Comparison of ENCODE assay signal across 14 cellular contexts in the genomic region with DNA sequence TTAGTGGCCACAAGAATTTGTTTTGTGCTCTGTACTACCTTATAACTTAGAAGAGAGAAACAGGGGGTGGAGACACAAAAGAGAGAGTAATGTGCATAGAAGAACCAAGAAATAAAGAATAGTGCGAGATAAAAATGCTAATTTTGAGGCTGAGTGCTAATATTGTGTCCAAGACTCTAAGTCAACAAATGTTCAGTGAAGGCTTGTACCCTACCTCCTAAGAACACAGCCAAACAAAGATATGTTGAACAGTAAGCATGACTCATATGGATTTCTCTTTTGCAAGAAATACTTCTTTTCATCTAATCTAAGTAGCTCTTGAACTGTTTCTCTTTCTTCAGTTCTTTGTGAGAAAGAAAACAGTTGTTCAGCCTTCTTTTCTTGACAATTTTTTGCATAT. TPM values are rescaled to one million over a fixed set of nuclear protein-coding genes. Genes with fewer than 3 reads are reported as not detected.
A peak's percentile ranks its signal among the peaks of the same experiment; 100 is the strongest.
DNase-seq lines count a peak whose midpoint lies in the region; ATAC-seq and TF ChIP-seq lines count a peak whose summit lies in the region.
"Had no signal": no experiment of that assay in that cellular context is flagged by ENCODE, and none has a peak within 500 bp of the region (broad histone marks: within the 10 kb centered on the region; RNA-seq: fewer than 3 reads in every experiment).

No MANE protein-coding gene starts in this region.

- no peaks in the 10 kb centered on the region for H3K36me3 ChIP-seq in osteoblast (ENCODE audit: insufficient read depth, low read length)
- H3K36me3 ChIP-seq: suprapubic skin had no signal

- H3K79me2 ChIP-seq in osteoblast (ENCODE audit: insufficient read depth, low read length): no peaks in the 10 kb centered on the region

- ATAC-seq in GM18873 (IDR thresholded peaks at IDR 0.05; ENCODE audit: low FRiP score, unreplicated experiment): no peak
- ATAC-seq: activated T-helper 17 cell treated with anti-CD3 and anti-CD28 coated beads, Interleukin-2, amount 50 U/mL, for 72 hours had no signal

- no peaks in the 10 kb centered on the region for H4K20me1 ChIP-seq in osteoblast (ENCODE audit: insufficient read depth, low read length)

- H3K4me3 ChIP-seq in fibroblast of villous mesenchyme (ENCODE audit: low read depth, low read length): no peak overlapping the region
- H3K4me3 ChIP-seq in osteoblast (ENCODE audit: insufficient read depth, low read length): no peak overlapping the region
- H3K4me3 ChIP-seq: suprapubic skin had no signal

- no peaks in the 10 kb centered on the region for H3K27me3 ChIP-seq in osteoblast (ENCODE audit: insufficient read depth, low read length)
- H3K27me3 ChIP-seq: suprapubic skin had no signal

- H3K9me3 ChIP-seq in osteoblast (ENCODE audit: low read depth, low read length): no peaks in the 10 kb centered on the region
- H3K9me3 ChIP-seq: suprapubic skin had no signal

- DNase-seq in H4 (ENCODE audit: low spot score) (peak; percentile 36), amniotic stem cell (lab: John Stamatoyannopoulos, UW) (peak; percentile 9), fibroblast of villous mesenchyme (ENCODE audit: low read depth) (peak; percentile 19), osteoblast (ENCODE audit: insufficient read length, low spot score, missing footprints) (peak; percentile 8), GM19240 (ENCODE audit: insufficient read length, low spot score) (no peak), iPS-NIHi7 (ENCODE audit: extremely low spot score) (no peak), 8988T (no peak)
- DNase-seq: activated CD4-positive, alpha-beta T cell treated with anti-CD3 and anti-CD28 coated beads, Interleukin-2, amount 10 ng/mL, durations not matched to agents 24 days and 14 days; naive B cell; NCI-H2171; small intestine had no signal

- H2AFZ ChIP-seq in osteoblast (ENCODE audit: low read length): no peak overlapping the region

- no peak overlapping the region for H3K4me2 ChIP-seq in osteoblast (ENCODE audit: insufficient read depth, low read length)

- peaks cover 14% of the 10 kb centered on the region for H3K4me1 ChIP-seq in osteoblast (ENCODE audit: insufficient read depth, low read length)

- TF ChIP-seq CTCF in fibroblast of villous mesenchyme (IDR thresholded peaks at IDR 0.05; ENCODE audit: insufficient read depth, low read depth, low read length) (no peak), osteoblast (IDR thresholded peaks at IDR 0.05; ENCODE audit: extremely low read depth, low read depth, low read length) (no peak)

- peak overlapping the region; percentile 37 for H3K27ac ChIP-seq in osteoblast (ENCODE audit: low read depth, low read length)
- H3K27ac ChIP-seq: suprapubic skin had no signal

RNA-seq across cellular contexts. Expression of a gene that starts 45.2 kb away (rescaled TPM):
- total RNA-seq in H4 (2014; rRNA removed; shearing (Covaris generic)): 3.1 and 10.4 TPM in 2 replicates
- total RNA-seq in fibroblast of villous mesenchyme: 0.86 and 0.97 TPM in 2 replicates
- 3.6 and 5.0 TPM in 2 replicates for total RNA-seq in osteoblast
- total RNA-seq: activated CD4-positive, alpha-beta T cell treated with anti-CD3 and anti-CD28 coated beads, Interleukin-2, amount 10 ng/mL, durations not matched to agents 24 days and 14 days had no signal

Comparison
In these comparisons a context has a peak if more than half of its experiments do, and no peak if none do; other contexts are left out.
1. DNase-seq: peak in H4 (single experiment), amniotic stem cell (single experiment), fibroblast of villous mesenchyme (single experiment) and osteoblast (single experiment); none in GM19240 (single experiment), iPS-NIHi7 (single experiment) and 8988T (single experiment).